35 cellular contexts compared by ENCODE assay signal in genomic region chr18:39007523-39007922, GRCh38.
"Had no signal": no experiment of that assay in that cellular context is flagged by ENCODE, and none has a peak within 500 bp of the region (broad histone marks: within the 10 kb centered on the region; RNA-seq: fewer than 3 reads in every experiment).

No MANE protein-coding gene starts in this region.

- H3K36me3 ChIP-seq: MG63 had no signal

- H3K9ac ChIP-seq: KMS-11 had no signal

- H3K27ac ChIP-seq: KMS-11 had no signal

- H3K4me2 ChIP-seq: KMS-11 had no signal

- H3K9me3 ChIP-seq: MG63 had no signal

- H3K4me3 ChIP-seq: MG63 had no signal

- DNase-seq: Karpas-422, Kasumi-1, KG1, MG63, MM.1S, MV-4-11, NCI-H1048, NCI-H1092, NCI-H1092 treated with DMSO at 0.1 percent for 48 hours, NCI-H1105, NCI-H1105 treated with DMSO at 0.1 percent for 48 hours, NCI-H1417, NCI-H1417 treated with DMSO at 0.1 percent for 48 hours, NCI-H1436, NCI-H1436 treated with DMSO at 0.1 percent for 48 hours, NCI-H146, NCI-H1694, NCI-H1694 treated with DMSO at 0.1 percent for 48 hours, NCI-H187, NCI-H187 treated with DMSO at 0.1 percent for 48 hours, NCI-H1930, NCI-H2029, NCI-H2029 treated with DMSO at 0.1 percent for 48 hours, NCI-H2081, NCI-H2081 treated with DMSO at 0.1 percent for 48 hours, NCI-H2107, NCI-H2171, NCI-H2171 treated with DMSO at 0.1 percent for 48 hours, NCI-H2227 treated with DMSO at 0.1 percent for 48 hours, NCI-H226, NCI-H345, NCI-H446, NCI-H446 treated with DMSO at 0.1 percent for 48 hours, NCI-H510A had no signal

- H3K27me3 ChIP-seq: MG63 had no signal
